In the genomic region with DNA sequence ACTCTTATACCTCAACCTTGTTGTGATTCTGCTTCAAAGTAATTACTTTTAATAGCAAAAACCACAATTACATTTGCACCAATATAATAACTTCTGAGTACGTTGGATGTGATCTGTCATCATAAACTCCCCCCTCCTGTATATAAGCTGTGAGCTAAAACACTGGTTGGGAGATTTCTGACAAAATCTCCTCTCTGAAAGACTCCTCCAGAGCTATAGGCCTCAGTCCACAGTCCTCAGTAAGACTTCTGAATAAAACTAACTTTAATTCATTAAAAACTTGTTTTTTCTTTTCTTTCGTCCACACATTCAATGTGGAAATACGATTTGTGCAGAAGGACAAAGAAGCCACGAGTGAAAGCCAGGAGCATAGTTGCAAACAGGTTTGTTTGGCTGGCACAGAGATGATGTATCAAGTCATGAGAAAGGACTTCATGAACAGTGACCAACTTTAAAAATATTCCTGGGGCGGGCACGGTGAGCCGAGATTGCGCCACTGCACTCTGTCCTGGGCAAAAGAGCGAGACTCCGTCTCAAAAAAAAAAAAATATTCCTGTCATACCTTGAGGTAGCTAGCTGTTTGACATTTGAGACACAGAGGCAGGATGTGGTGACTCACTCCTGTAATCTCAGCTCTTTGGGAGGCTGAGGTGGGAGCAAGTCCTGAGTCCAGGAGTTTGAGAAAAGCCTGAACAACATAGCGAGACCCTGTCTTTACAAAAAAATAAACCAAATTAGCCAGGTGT, we compare ENCODE assay signal across 10 cellular contexts.
DNase-seq lines count a peak whose midpoint lies in the region; TF ChIP-seq lines count a peak whose summit lies in the region.
"Had no signal": no experiment of that assay in that cellular context is flagged by ENCODE, and none has a peak within 500 bp of the region (broad histone marks: within the 10 kb centered on the region; RNA-seq: fewer than 3 reads in every experiment).

No MANE protein-coding gene starts in this region.

- no peaks in the 10 kb centered on the region for H3K4me1 ChIP-seq in effector memory CD4-positive, alpha-beta T cell (ENCODE audit: control insufficient read depth, insufficient read depth, low read length, poor library complexity, severe bottlenecking)
- H3K4me1 ChIP-seq: suprapubic skin had no signal

- in situ Hi-C loops in astrocyte of the spinal cord (cut with HindIII; ENCODE audit: low sequenced_read_pairs) = no loop called here

- no peaks in the 10 kb centered on the region for H3K9me3 ChIP-seq in effector memory CD4-positive, alpha-beta T cell (ENCODE audit: control insufficient read depth, low read length)
- H3K9me3 ChIP-seq: suprapubic skin had no signal

- TF ChIP-seq CTCF in astrocyte of the spinal cord (IDR thresholded peaks at IDR 0.05; ENCODE audit: low read depth, low read length) = no peak

- H3K4me3 ChIP-seq in astrocyte of the spinal cord (ENCODE audit: low read depth, low read length) = no peak overlapping the region
- H3K4me3 ChIP-seq in effector memory CD4-positive, alpha-beta T cell (ENCODE audit: insufficient read depth, low read depth, low read length, poor library complexity, severe bottlenecking) = no peak overlapping the region
- H3K4me3 ChIP-seq: suprapubic skin had no signal

- no peak overlapping the region for H3K27ac ChIP-seq in effector memory CD4-positive, alpha-beta T cell (ENCODE audit: insufficient read depth, low read length, poor library complexity, severe bottlenecking)
- H3K27ac ChIP-seq: suprapubic skin had no signal

- H3K36me3 ChIP-seq in effector memory CD4-positive, alpha-beta T cell (ENCODE audit: control insufficient read depth, insufficient read depth, low read length) = no peaks in the 10 kb centered on the region
- H3K36me3 ChIP-seq: suprapubic skin had no signal

- DNase-seq in ELR (ENCODE audit: low read depth) = peak; percentile 87
- DNase-seq in LoVo (ENCODE audit: low spot score) = peak; percentile 32
- DNase-seq in astrocyte of the spinal cord (ENCODE audit: low read depth, low spot score) = peak; percentile 39
- DNase-seq in kidney tubule cell (ENCODE audit: low spot score) = peak; percentile 92
- DNase-seq in effector memory CD4-positive, alpha-beta T cell = no peak
- no peak for DNase-seq in GDM1 (lab: John Stamatoyannopoulos, UW)
- DNase-seq in NCI-H524 (lab: John Stamatoyannopoulos, UW) = no peak
- DNase-seq: immature natural killer cell, retina had no signal

- no peaks in the 10 kb centered on the region for H3K27me3 ChIP-seq in effector memory CD4-positive, alpha-beta T cell (replicated peaks; ENCODE audit: control insufficient read depth, insufficient read depth, low read length, poor library complexity, severe bottlenecking)
- H3K27me3 ChIP-seq: suprapubic skin had no signal

Comparison
In these comparisons a context has a peak if more than half of its experiments do, and no peak if none do; other contexts are left out.
1. DNase-seq: peak in ELR (single experiment), LoVo (single experiment), astrocyte of the spinal cord (single experiment) and kidney tubule cell (single experiment); none in effector memory CD4-positive, alpha-beta T cell (0 of 3), GDM1 (single experiment) and NCI-H524 (0 of 2).